Comparison of ENCODE assay signal across 8 cellular contexts in genomic region chr15:42207674-42208579, GRCh38. TPM values are rescaled to one million over a fixed set of nuclear protein-coding genes. Genes with fewer than 3 reads are reported as not detected.
DNase-seq lines count a peak whose midpoint lies in the region; ATAC-seq, FAIRE-seq and TF ChIP-seq lines count a peak whose summit lies in the region.

Gene VPS39 (minus strand): TSS chr15:42208304. CDS start chr15:42208153, 151 bp downstream.

- peak within 1 kb of the TSS; percentile 92 for H3K27ac ChIP-seq in CD8-positive, alpha-beta memory T cell (ENCODE audit: low read depth, low read length)
- H3K27ac ChIP-seq in H1 (ENCODE audit: low read depth, low read length) = peak within 1 kb of the TSS; percentile 57

- POLR2A ChIA-PET in CD8-positive, alpha-beta memory T cell (lab: Charles Lee) = interaction anchor here (0.6 to 1.4 kb wide), 3 partner anchors 10 to 88 kb away, joined by 3 to 5 read pairs (median 5); partner anchors contain the start of genes GANC and TMEM87A
- POLR2A ChIA-PET in H1 (lab: Charles Lee; ENCODE audit: partially characterized antibody) = interaction anchor here (0.5 to 2.3 kb wide), 11 partner anchors 9 to 348 kb away, joined by 3 to 10 read pairs (median 3); partner anchors contain the start of genes PLA2G4F and TMEM87A

- peak within 1 kb of the TSS; percentile 61 for H3K4ac ChIP-seq in H1 (replicated peaks; ENCODE audit: insufficient read length, low read depth, low read length)

- H3K4me1 ChIP-seq in CD8-positive, alpha-beta memory T cell (ENCODE audit: insufficient read depth, low read length) = peaks cover 28% of the 10 kb centered on the region
- H3K4me1 ChIP-seq in H1 (replicated peaks in 1 of 4; ENCODE audit: control insufficient read depth in 3 of 4, insufficient read depth in 4 of 4, low read length in 3 of 4) = peaks cover 0 to 6% (median 2%) of the 10 kb centered on the region in 4 experiments; a peak in 3 of 7 replicates

- no peaks in the 10 kb centered on the region for H3K27me3 ChIP-seq in CD8-positive, alpha-beta memory T cell (ENCODE audit: insufficient read depth, low read length, poor library complexity, severe bottlenecking)
- H3K27me3 ChIP-seq in H1 (replicated peaks in 1 of 4; ENCODE audit: control insufficient read depth in 3 of 4, extremely low read depth in 1 of 4, insufficient read depth in 3 of 4, low read length in 3 of 4) = no peaks in the 10 kb centered on the region

- no peak for TF ChIP-seq CTCF in H1 (IDR thresholded peaks at IDR 0.05; ENCODE audit: control extremely low read depth in 1 of 3, insufficient read depth in 1 of 3, low read depth in 1 of 3, low read length in 3 of 3)

- peak within 1 kb of the TSS; percentile 61 to 99 (median 96) for H3K27ac Mint-ChIP-seq in CD8-positive, alpha-beta memory T cell

- peak; percentile 73 to 88 (median 74) for DNase-seq in CD8-positive, alpha-beta memory T cell
- peak; percentile 94 for DNase-seq in HT-29 (ENCODE audit: low spot score)
- peak; percentile 82 for DNase-seq in NOMO-1 treated with DMSO at 0.1 percent for 48 hours (lab: John Stamatoyannopoulos, UW; ENCODE audit: unreplicated experiment)
- DNase-seq in activated CD8-positive, alpha-beta memory T cell treated with anti-CD3 and anti-CD28 coated beads for 4 hours (ENCODE audit: low read depth in 2 of 2) = peak; percentile 63 to 64
- peak; percentile 41 to 86 for DNase-seq in H1 (ENCODE audit: low read depth in 1 of 2, low spot score in 2 of 2)
- peak; percentile 88 for DNase-seq in medulla oblongata (ENCODE audit: extremely low spot score)
- peak; percentile 65 to 76 (median 70) for DNase-seq in stimulated activated CD4-positive, alpha-beta T cell treated with anti-CD3 and anti-CD28 coated beads, TNF-alpha, amount 100 ng/mL, for 48 hours (ENCODE audit: low read depth in 3 of 3)

- peak within 1 kb of the TSS; percentile 95 to 98 (median 97) for H3K4me3 Mint-ChIP-seq in CD8-positive, alpha-beta memory T cell

- no peak within 1 kb of the TSS for H3K23ac ChIP-seq in H1 (ENCODE audit: insufficient read length)

- 0 out of 2 replicates have a peak, but pooled peaks cover 5% of the 10 kb centered on the region for H3K23me2 ChIP-seq in H1 (ENCODE audit: low read depth, low read length)

- H3K14ac ChIP-seq in H1 (ENCODE audit: insufficient read length) = no peak within 1 kb of the TSS

- H3K9ac ChIP-seq in H1 (replicated peaks in 1 of 4; ENCODE audit: extremely low read depth in 1 of 4, low read depth in 3 of 4, low read length in 3 of 4) = peak within 1 kb of the TSS; percentile 73 to 91 (median 80)

- H2AK5ac ChIP-seq in H1 (ENCODE audit: low read depth, low read length) = no peak within 1 kb of the TSS

- peak within 1 kb of the TSS; percentile 95 for H3K4me3 ChIP-seq in CD8-positive, alpha-beta memory T cell (ENCODE audit: low read length)
- H3K4me3 ChIP-seq in H1 (ENCODE audit: extremely low read depth in 1 of 4, insufficient read depth in 2 of 4, low read depth in 3 of 4, low read length in 4 of 4) = peak within 1 kb of the TSS; percentile 49 to 95 (median 93)

- H3K79me1 ChIP-seq in H1 (ENCODE audit: low read depth, low read length) = peaks cover 8% of the 10 kb centered on the region

- WGBS in H1 (ENCODE audit: extremely low coverage in 1 of 2, insufficient coverage in 1 of 2, insufficient read length in 1 of 2, insufficient replicate concordance in 2 of 2, low coverage in 1 of 2, low lambda C conversion rate in 2 of 2, missing lambda C conversion rate in 1 of 2), 2 experiments = 3% methylated on average over 45 of the region's 45 CpGs; no CpG with 5 or more reads in 1 of the 2 experiments

- H3K27me3 Mint-ChIP-seq in CD8-positive, alpha-beta memory T cell = no peaks in the 10 kb centered on the region

- FAIRE-seq in H1 (lab: Jason Lieb, UNC) = peak; percentile 66

- no peak for TF ChIP-seq EP300 in H1 (IDR thresholded peaks at IDR 0.05; ENCODE audit: borderline replicate concordance in 1 of 2, low read depth in 2 of 2, low read length in 2 of 2)

- peak within 1 kb of the TSS; percentile 95 for H4K8ac ChIP-seq in H1 (ENCODE audit: extremely low read depth, insufficient read depth, low read length)

- H3K79me2 ChIP-seq in H1 (ENCODE audit: control insufficient read depth in 1 of 2, insufficient read depth in 2 of 2, low read length in 2 of 2) = peaks cover 0 to 18% of the 10 kb centered on the region in 2 experiments; a peak in 3 of 4 replicates

- H3K9me3 ChIP-seq in CD8-positive, alpha-beta memory T cell (ENCODE audit: low read length) = no peaks in the 10 kb centered on the region
- H3K9me3 ChIP-seq in H1 (ENCODE audit: insufficient read depth in 2 of 2, low read depth in 1 of 2, low read length in 1 of 2) = no peaks in the 10 kb centered on the region

- no peak within 1 kb of the TSS for H3K18ac ChIP-seq in H1 (ENCODE audit: extremely low read depth, low read length)

- peak; percentile 86 for ATAC-seq in GM19467 (IDR thresholded peaks at IDR 0.05; ENCODE audit: unreplicated experiment)

- H3K56ac ChIP-seq in H1 (replicated peaks; ENCODE audit: insufficient read length, low read depth, low read length) = peak within 1 kb of the TSS; percentile 84

- H3K4me1 Mint-ChIP-seq in CD8-positive, alpha-beta memory T cell = peaks cover 37 to 47% (median 46%) of the 10 kb centered on the region in 3 donors

- peaks cover 0 to 40% (median 14%) of the 10 kb centered on the region in 3 donors for H3K36me3 Mint-ChIP-seq in CD8-positive, alpha-beta memory T cell

- no peak within 1 kb of the TSS for H2BK20ac ChIP-seq in H1 (ENCODE audit: low read length)

- H2BK15ac ChIP-seq in H1 (ENCODE audit: low read length) = no peak within 1 kb of the TSS

- H2BK5ac ChIP-seq in H1 (ENCODE audit: low read depth, low read length) = no peak within 1 kb of the TSS; the same call in 1 of the 2 replicates

- H4K5ac ChIP-seq in H1 (ENCODE audit: insufficient read length, low read depth, low read length) = peak within 1 kb of the TSS; percentile 25

- peaks cover 8% of the 10 kb centered on the region for H3K36me3 ChIP-seq in CD8-positive, alpha-beta memory T cell (ENCODE audit: insufficient read depth, low read length)
- H3K36me3 ChIP-seq in H1 (ENCODE audit: control insufficient read depth in 2 of 4, insufficient read depth in 4 of 4, low read length in 3 of 4) = peaks cover 4 to 23% (median 18%) of the 10 kb centered on the region in 4 experiments

- H3K9me3 Mint-ChIP-seq in CD8-positive, alpha-beta memory T cell = no peaks in the 10 kb centered on the region

- no peak for TF ChIP-seq RAD21 in H1 (IDR thresholded peaks at IDR 0.05 in 1 of 2, conservative IDR thresholded peaks at IDR 0.05 in 1 of 2; ENCODE audit: low read depth in 2 of 2, low read length in 2 of 2)

- peak within 1 kb of the TSS; percentile 81 for H2AFZ ChIP-seq in H1 (ENCODE audit: low read length)

- H2BK120ac ChIP-seq in H1 (replicated peaks; ENCODE audit: low read depth, low read length) = no peak within 1 kb of the TSS

- peak within 1 kb of the TSS; percentile 58 to 75 for H3K4me2 ChIP-seq in H1 (ENCODE audit: insufficient read depth in 1 of 2, low read depth in 2 of 2, low read length in 2 of 2)

- peak within 1 kb of the TSS; percentile 20; the same call in 1 of the 2 replicates for H2BK12ac ChIP-seq in H1 (ENCODE audit: low read depth, low read length)

- peak; percentile 80 to 85 for TF ChIP-seq POLR2A in H1 (IDR thresholded peaks at IDR 0.05; ENCODE audit: control extremely low read depth in 1 of 2, low read depth in 2 of 2, low read length in 2 of 2)

- peaks cover 0 to 2% of the 10 kb centered on the region in 2 experiments for H4K20me1 ChIP-seq in H1 (replicated peaks in 1 of 2; ENCODE audit: control insufficient read depth in 1 of 2, insufficient read depth in 2 of 2, low read length in 2 of 2)

- CTCF ChIA-PET in CD8-positive, alpha-beta memory T cell (lab: Charles Lee) = no interaction called here
- CTCF ChIA-PET in H1 (lab: Charles Lee; ENCODE audit: partially characterized antibody) = interaction anchor here (0.9 to 2.3 kb wide), 5 partner anchors 8 to 181 kb away, joined by 3 to 5 read pairs (median 3); no protein-coding TSS in a partner anchor

- H4K91ac ChIP-seq in H1 (replicated peaks; ENCODE audit: insufficient read length, low read length) = peak within 1 kb of the TSS; percentile 29

TF ChIP-seq in H1, 55 proteins besides CTCF, POLR2A, EP300 and RAD21 (continues in another document):
- TF ChIP-seq YY1 (IDR thresholded peaks at IDR 0.05; ENCODE audit: low read depth, low read length) (0 out of 2 replicates have a peak, but pooled peaks have one; percentile 46), TAF1 (IDR thresholded peaks at IDR 0.05; ENCODE audit: low read depth, low read length) (peak; percentile 75), POLR2AphosphoS5 (IDR thresholded peaks at IDR 0.05; ENCODE audit: low read depth, low read length) (peak; percentile 81), CREB1 (IDR thresholded peaks at IDR 0.05) (0 out of 2 replicates have a peak, but pooled peaks have one; percentile 26), RBBP5 (IDR thresholded peaks at IDR 0.05; ENCODE audit: borderline replicate concordance, low read depth, low read length) (peak; percentile 72; the same call in 1 of the 2 replicates), E2F6 (IDR thresholded peaks at IDR 0.05) (0 out of 2 replicates have a peak, but pooled peaks have one; percentile 7), TBP (IDR thresholded peaks at IDR 0.05; ENCODE audit: low read depth, low read length) (peak; percentile 71), HDAC6 (IDR thresholded peaks at IDR 0.05; ENCODE audit: low read depth, low read length) (no peak), SIN3A (conservative IDR thresholded peaks at IDR 0.05 in 1 of 2, IDR thresholded peaks at IDR 0.05 in 1 of 2; ENCODE audit: low read depth in 1 of 2, low read length in 2 of 2) (peak; percentile 69 to 79; a peak in 1 of 4 replicates)

RNA-seq across cellular contexts. Expression of gene VPS39, which starts in this region (rescaled TPM):
- total RNA-seq in CD8-positive, alpha-beta memory T cell = 10 to 100 TPM; 45.5 to 49.2 TPM
- 39.2 TPM for polyA plus RNA-seq in CD8-positive, alpha-beta memory T cell
- total RNA-seq in HT-29 (2014; rRNA removed; shearing (Covaris generic)) = 25.0 and 25.5 TPM in 2 replicates
- 36.6 and 39.6 TPM in 2 replicates for total RNA-seq in H1 (2021; fragmentation: NEBNext Ultra II Directional; extraction: Animal tissue kit (Norgen Biotek cat#: 25700))
- polyA plus RNA-seq in H1 (2011; rRNA removed) = 34.4 and 40.4 TPM in 2 replicates
- polyA plus RNA-seq in H1 (2011; cell fraction: cytosol; rRNA removed) = 35.2 TPM
- polyA plus RNA-seq in H1 (2011; cell fraction: nucleus; rRNA removed) = 74.5 TPM
- 33.7 to 38.2 TPM (median 34.0 TPM) in 4 replicates for polyA plus RNA-seq in H1 (2012, experiment 1 of 2)
- polyA plus RNA-seq in H1 (2012, experiment 2 of 2) = 6.8 TPM
- 23.0 TPM for polyA plus RNA-seq in H1 (2013, experiment 1 of 2)
- polyA plus RNA-seq in H1 (2013, experiment 2 of 2) = 22.3 TPM
- 50.3 and 58.6 TPM in 2 replicates for polyA minus RNA-seq in H1 (2011; rRNA and poly(A)+ RNA removed)
- 22.4 TPM for polyA minus RNA-seq in H1 (2011; cell fraction: cytosol; rRNA and poly(A)+ RNA removed)
- 77.5 TPM for polyA minus RNA-seq in H1 (2011; cell fraction: nucleus; rRNA and poly(A)+ RNA removed)

Comparison
In these comparisons a context has a peak if more than half of its experiments do, and no peak if none do; other contexts are left out.
1. Peak in every context shown above with its lines: DNase-seq, ATAC-seq, H3K4me3 ChIP-seq and H3K27ac ChIP-seq.